Comparison of ENCODE assay signal across 12 cellular contexts in genomic region chr19:3509566-3509989, GRCh38. TPM values are rescaled to one million over a fixed set of nuclear protein-coding genes. Genes with fewer than 3 reads are reported as not detected.
DNase-seq lines count a peak whose midpoint lies in the region; ATAC-seq and TF ChIP-seq lines count a peak whose summit lies in the region.
"Had no signal": no experiment of that assay in that cellular context is flagged by ENCODE, and none has a peak within 500 bp of the region (broad histone marks: within the 10 kb centered on the region; RNA-seq: fewer than 3 reads in every experiment).

No MANE protein-coding gene starts in this region.

- WGBS in aorta, 2 donors = 85 to 86% methylated on average over 15 of the region's 15 CpGs

- no peaks in the 10 kb centered on the region for H3K27me3 Mint-ChIP-seq in stimulated activated memory B cell treated with anti-CD40 and anti-IgM and Interleukin-4, amounts not matched to agents 10 μg/mL and 1 μg/mL and 100 μg/mL, for 72 hours

- H3K4me1 ChIP-seq in aorta (ENCODE audit: control insufficient read depth in 1 of 2, insufficient read depth in 2 of 2, low read length in 2 of 2) = no peaks in the 10 kb centered on the region

- H3K36me3 ChIP-seq in aorta (ENCODE audit: control insufficient read depth in 1 of 2, insufficient read depth in 2 of 2, low read length in 1 of 2) = peaks cover 0 to 2% of the 10 kb centered on the region in 2 donors

- H3K27me3 ChIP-seq in aorta (ENCODE audit: control insufficient read depth in 1 of 2, insufficient read depth in 2 of 2, low read length in 1 of 2) = no peaks in the 10 kb centered on the region
- H3K27me3 ChIP-seq: dorsolateral prefrontal cortex had no signal

- no peak for TF ChIP-seq CTCF in fibroblast of the aortic adventitia (IDR thresholded peaks at IDR 0.05; ENCODE audit: insufficient read depth, low read length)

- DNase-seq in activated CD8-positive, alpha-beta memory T cell treated with anti-CD3 and anti-CD28 coated beads, Interleukin-2, amount 50 U/mL, for 48 hours = peak; percentile 59
- DNase-seq in activated CD8-positive, alpha-beta memory T cell treated with anti-CD3 and anti-CD28 coated beads for 24 hours = no peak
- peak; percentile 49 to 51 for DNase-seq in activated CD4-positive, alpha-beta T cell treated with anti-CD3 and anti-CD28 coated beads, Interleukin-2, amount 50 U/mL, for 48 hours
- DNase-seq in fibroblast of the aortic adventitia (ENCODE audit: low read depth) (peak; percentile 53), RPMI8226 (no peak), aorta (no peak), NCI-H345 (lab: John Stamatoyannopoulos, UW) (no peak)
- DNase-seq: mesendoderm, NCI-H1694 had no signal

- H3K27ac ChIP-seq in aorta (ENCODE audit: low read depth in 1 of 2, low read length in 2 of 2) = no peak overlapping the region

- no peaks in the 10 kb centered on the region for H3K9me3 Mint-ChIP-seq in stimulated activated memory B cell treated with anti-CD40 and anti-IgM and Interleukin-4, amounts not matched to agents 10 μg/mL and 1 μg/mL and 100 μg/mL, for 72 hours

- no peak for ATAC-seq in stimulated activated memory B cell treated with anti-CD40 and anti-IgM and Interleukin-4, amounts not matched to agents 10 μg/mL and 1 μg/mL and 100 μg/mL, for 72 hours
- ATAC-seq in aorta (ENCODE audit: low FRiP score) = no peak

- peak overlapping the region; percentile 14 for H3K4me3 Mint-ChIP-seq in stimulated activated memory B cell treated with anti-CD40 and anti-IgM and Interleukin-4, amounts not matched to agents 10 μg/mL and 1 μg/mL and 100 μg/mL, for 72 hours

- intact Hi-C loops in aorta (cut with DNase I) = no loop called here

- no peaks in the 10 kb centered on the region for H3K9me3 ChIP-seq in aorta (ENCODE audit: control insufficient read depth, low read length)

- peaks cover 66% of the 10 kb centered on the region for H3K4me1 Mint-ChIP-seq in stimulated activated memory B cell treated with anti-CD40 and anti-IgM and Interleukin-4, amounts not matched to agents 10 μg/mL and 1 μg/mL and 100 μg/mL, for 72 hours

- peaks cover 25% of the 10 kb centered on the region for H3K36me3 Mint-ChIP-seq in stimulated activated memory B cell treated with anti-CD40 and anti-IgM and Interleukin-4, amounts not matched to agents 10 μg/mL and 1 μg/mL and 100 μg/mL, for 72 hours

- peak overlapping the region; percentile 5 for H3K27ac Mint-ChIP-seq in stimulated activated memory B cell treated with anti-CD40 and anti-IgM and Interleukin-4, amounts not matched to agents 10 μg/mL and 1 μg/mL and 100 μg/mL, for 72 hours

- H3K4me3 ChIP-seq in fibroblast of the aortic adventitia (ENCODE audit: low read depth, low read length) = no peak overlapping the region
- H3K4me3 ChIP-seq in aorta (ENCODE audit: low read length in 2 of 2) = no peak overlapping the region

RNA-seq across cellular contexts. Expression of gene FZR1, which starts 3.5 kb away (rescaled TPM):
- 14.8 and 30.2 TPM in 2 replicates for total RNA-seq in fibroblast of the aortic adventitia (ENCODE audit: low replicate concordance)
- total RNA-seq in aorta = 10 to 100 TPM; 33.7 to 42.0 TPM
- polyA plus RNA-seq in aorta = 10 to 100 TPM in 1 of 2 donors, 1 to 10 TPM in 1; 8.0 to 25.2 TPM

RNA-seq across cellular contexts. Expression of gene DOHH, which starts 9.1 kb away (rescaled TPM):
- total RNA-seq in fibroblast of the aortic adventitia (ENCODE audit: low replicate concordance) (6.5 and 18.6 TPM in 2 replicates), aorta (1 to 10 TPM; 6.1 to 7.9 TPM)
- polyA plus RNA-seq in aorta = 10 to 100 TPM in 1 of 2 donors, 1 to 10 TPM in 1; 6.9 to 11.5 TPM

RNA-seq across cellular contexts. Expression of gene SMIM44, which starts 26.3 kb away (rescaled TPM):
- total RNA-seq in fibroblast of the aortic adventitia (ENCODE audit: low replicate concordance) (not detected in 2 replicates), aorta (not detected)
- polyA plus RNA-seq in aorta = not detected
- total RNA-seq: T-helper 1 cell treated with Interleukin-12 subunit alpha and Interleukin-12 subunit beta and Interleukin-4 antibody, amounts not matched to agents 30 ng/mL and 1 ng/mL, for 36 hours had no signal

RNA-seq across cellular contexts. Expression of gene SMIM24, which starts 29.3 kb away (rescaled TPM):
- not detected in 2 replicates for total RNA-seq in fibroblast of the aortic adventitia (ENCODE audit: low replicate concordance)
- not detected for total RNA-seq in aorta
- polyA plus RNA-seq in aorta = 10 to 100 TPM in 1 of 2 donors, under 1 TPM in 1; 0.67 to 62.6 TPM
- total RNA-seq: T-helper 1 cell treated with Interleukin-12 subunit alpha and Interleukin-12 subunit beta and Interleukin-4 antibody, amounts not matched to agents 30 ng/mL and 1 ng/mL, for 36 hours had no signal

RNA-seq across cellular contexts. Expression of gene TEKTIP1, which starts 29.4 kb away (rescaled TPM):
- total RNA-seq in fibroblast of the aortic adventitia (ENCODE audit: low replicate concordance) (not detected in 2 replicates), aorta (1 to 10 TPM; 1.8 to 2.4 TPM)
- polyA plus RNA-seq in aorta = under 1 TPM in 1 of 2 donors, not detected in 1; 0.46 TPM

Comparison
In these comparisons a context has a peak if more than half of its experiments do, and no peak if none do; other contexts are left out.
1. DNase-seq: peak in activated CD8-positive, alpha-beta memory T cell treated with anti-CD3 and anti-CD28 coated beads, Interleukin-2, amount 50 U/mL, for 48 hours (single experiment), activated CD4-positive, alpha-beta T cell treated with anti-CD3 and anti-CD28 coated beads, Interleukin-2, amount 50 U/mL, for 48 hours (2 of 2) and fibroblast of the aortic adventitia (single experiment); none in activated CD8-positive, alpha-beta memory T cell treated with anti-CD3 and anti-CD28 coated beads for 24 hours (single experiment), RPMI8226 (single experiment), aorta (0 of 2) and NCI-H345 (single experiment).